23 cellular contexts compared by ENCODE assay signal in genomic region chr9:68898781-68899439, GRCh38.
DNase-seq lines count a peak whose midpoint lies in the region; ATAC-seq and FAIRE-seq lines count a peak whose summit lies in the region.
"Had no signal": no experiment of that assay in that cellular context is flagged by ENCODE, and none has a peak within 500 bp of the region (broad histone marks: within the 10 kb centered on the region; RNA-seq: fewer than 3 reads in every experiment).

No MANE protein-coding gene starts in this region.

- H3K4me3 Mint-ChIP-seq in T-helper 1 cell treated with Interleukin-12 subunit alpha and Interleukin-12 subunit beta and Interleukin-4 antibody, amounts not matched to agents 30 μg/mL and 1 μg/mL, for 36 hours = no peak overlapping the region
- peak overlapping the region in 1 of 10 donors; percentile 2 for H3K4me3 Mint-ChIP-seq in naive thymus-derived CD4-positive, alpha-beta T cell
- H3K4me3 Mint-ChIP-seq: activated CD4-positive, alpha-beta memory T cell treated with anti-CD3 and anti-CD28 coated beads, Interleukin-2, amount 10 ng/mL, durations not matched to agents 7 days and 5 days had no signal

- intact Hi-C loops in naive thymus-derived CD4-positive, alpha-beta T cell (cut with micrococcal nuclease) = loop anchor here (5.0 to 10.0 kb wide), 7 partner anchors 33 to 276 kb away; partner anchors contain the start of genes PIP5K1B (in 1 of the 2) and TJP2 (in 1 of the 2)

- H3K27ac ChIP-seq in naive thymus-derived CD4-positive, alpha-beta T cell (ENCODE audit: low read depth, low read length) = no peak overlapping the region
- H3K27ac ChIP-seq: body of pancreas, KMS-11, sigmoid colon had no signal

- H3K36me3 Mint-ChIP-seq in T-helper 1 cell treated with Interleukin-12 subunit alpha and Interleukin-12 subunit beta and Interleukin-4 antibody, amounts not matched to agents 30 μg/mL and 1 μg/mL, for 36 hours (ENCODE audit: low read depth) = peaks cover 3% of the 10 kb centered on the region
- H3K36me3 Mint-ChIP-seq in naive thymus-derived CD4-positive, alpha-beta T cell = peaks cover 0 to 7% (median 0%) of the 10 kb centered on the region in 5 donors

- DNase-seq in T-helper 1 cell = no peak
- no peak for DNase-seq in GM18507 (ENCODE audit: extremely low spot score, insufficient read length, low read depth)
- DNase-seq in RPMI8226 = peak; percentile 25
- DNase-seq in naive thymus-derived CD4-positive, alpha-beta T cell = no peak
- DNase-seq in midbrain (lab: John Stamatoyannopoulos, UW) = no peak
- DNase-seq in hypothalamus (lab: John Stamatoyannopoulos, UW) = no peak
- DNase-seq: 8988T; activated CD4-positive, alpha-beta memory T cell treated with anti-CD3 and anti-CD28 coated beads, Interleukin-2, amount 10 ng/mL, durations not matched to agents 7 days and 5 days; activated CD4-positive, CD25-positive, alpha-beta regulatory T cell; activated effector memory CD4-positive, alpha-beta T cell treated with anti-CD3 and anti-CD28 coated beads, Interleukin-2, amount 50 U/mL, for 16 hours; body of pancreas; Caco-2; DMS79; effector CD4-positive, alpha-beta T cell; H7; heart left ventricle; left colon; NCI-H146; NCI-H510A treated with DMSO at 0.1 percent for 48 hours; sigmoid colon had no signal

- H3K4me1 Mint-ChIP-seq in T-helper 1 cell treated with Interleukin-12 subunit alpha and Interleukin-12 subunit beta and Interleukin-4 antibody, amounts not matched to agents 30 μg/mL and 1 μg/mL, for 36 hours (ENCODE audit: low read depth) = peaks cover 46% of the 10 kb centered on the region
- peaks cover 33 to 61% (median 56%) of the 10 kb centered on the region in 7 donors for H3K4me1 Mint-ChIP-seq in naive thymus-derived CD4-positive, alpha-beta T cell

- H3K4me3 ChIP-seq in naive thymus-derived CD4-positive, alpha-beta T cell (ENCODE audit: low read length) = no peak overlapping the region
- H3K4me3 ChIP-seq: body of pancreas, heart left ventricle, sigmoid colon had no signal

- H3K9me3 Mint-ChIP-seq in T-helper 1 cell treated with Interleukin-12 subunit alpha and Interleukin-12 subunit beta and Interleukin-4 antibody, amounts not matched to agents 30 μg/mL and 1 μg/mL, for 36 hours = no peaks in the 10 kb centered on the region
- H3K9me3 Mint-ChIP-seq in naive thymus-derived CD4-positive, alpha-beta T cell = no peaks in the 10 kb centered on the region
- H3K9me3 Mint-ChIP-seq: activated CD4-positive, alpha-beta memory T cell treated with anti-CD3 and anti-CD28 coated beads, Interleukin-2, amount 10 ng/mL, durations not matched to agents 7 days and 5 days had no signal

- H3K27me3 ChIP-seq in naive thymus-derived CD4-positive, alpha-beta T cell (ENCODE audit: control insufficient read depth in 2 of 2, insufficient read depth in 2 of 2, low read length in 2 of 2) = no peaks in the 10 kb centered on the region
- H3K27me3 ChIP-seq: body of pancreas, heart left ventricle, sigmoid colon had no signal

- no peaks in the 10 kb centered on the region for H3K9me3 ChIP-seq in naive thymus-derived CD4-positive, alpha-beta T cell (ENCODE audit: control insufficient read depth in 2 of 3, low read length in 3 of 3)
- H3K9me3 ChIP-seq: body of pancreas, Caco-2, heart left ventricle, sigmoid colon had no signal

- no peak for ATAC-seq in naive thymus-derived CD4-positive, alpha-beta T cell
- ATAC-seq in HG02798 (IDR thresholded peaks at IDR 0.05; ENCODE audit: poor library complexity, unreplicated experiment) = no peak
- ATAC-seq: body of pancreas, left colon had no signal

- CTCF ChIA-PET in naive thymus-derived CD4-positive, alpha-beta T cell (lab: Charles Lee) = no interaction called here

- H3K27me3 Mint-ChIP-seq in T-helper 1 cell treated with Interleukin-12 subunit alpha and Interleukin-12 subunit beta and Interleukin-4 antibody, amounts not matched to agents 30 μg/mL and 1 μg/mL, for 36 hours (ENCODE audit: low read depth) = no peaks in the 10 kb centered on the region
- H3K27me3 Mint-ChIP-seq in naive thymus-derived CD4-positive, alpha-beta T cell = no peaks in the 10 kb centered on the region
- H3K27me3 Mint-ChIP-seq: activated CD4-positive, alpha-beta memory T cell treated with anti-CD3 and anti-CD28 coated beads, Interleukin-2, amount 10 ng/mL, durations not matched to agents 7 days and 5 days had no signal

- peak; percentile 69 for FAIRE-seq in GM18507 (lab: Jason Lieb, UNC)

- H3K36me3 ChIP-seq in naive thymus-derived CD4-positive, alpha-beta T cell (ENCODE audit: control insufficient read depth in 2 of 3, insufficient read depth in 3 of 3, low read length in 3 of 3) = no peaks in the 10 kb centered on the region
- H3K36me3 ChIP-seq: heart left ventricle, sigmoid colon had no signal

- peaks cover 0 to 26% of the 10 kb centered on the region in 2 donors for H3K4me1 ChIP-seq in naive thymus-derived CD4-positive, alpha-beta T cell (ENCODE audit: control insufficient read depth in 2 of 2, insufficient read depth in 2 of 2, low read length in 2 of 2)
- H3K4me1 ChIP-seq: Caco-2, sigmoid colon had no signal

- peak overlapping the region; percentile 0 for H3K27ac Mint-ChIP-seq in T-helper 1 cell treated with Interleukin-12 subunit alpha and Interleukin-12 subunit beta and Interleukin-4 antibody, amounts not matched to agents 30 μg/mL and 1 μg/mL, for 36 hours
- peak overlapping the region in 8 of 9 donors; percentile 38 to 95 (median 66) for H3K27ac Mint-ChIP-seq in naive thymus-derived CD4-positive, alpha-beta T cell
- H3K27ac Mint-ChIP-seq: activated CD4-positive, alpha-beta memory T cell treated with anti-CD3 and anti-CD28 coated beads, Interleukin-2, amount 10 ng/mL, durations not matched to agents 7 days and 5 days had no signal

- POLR2A ChIA-PET in naive thymus-derived CD4-positive, alpha-beta T cell (lab: Charles Lee) = no interaction called here
